In the genomic region with DNA sequence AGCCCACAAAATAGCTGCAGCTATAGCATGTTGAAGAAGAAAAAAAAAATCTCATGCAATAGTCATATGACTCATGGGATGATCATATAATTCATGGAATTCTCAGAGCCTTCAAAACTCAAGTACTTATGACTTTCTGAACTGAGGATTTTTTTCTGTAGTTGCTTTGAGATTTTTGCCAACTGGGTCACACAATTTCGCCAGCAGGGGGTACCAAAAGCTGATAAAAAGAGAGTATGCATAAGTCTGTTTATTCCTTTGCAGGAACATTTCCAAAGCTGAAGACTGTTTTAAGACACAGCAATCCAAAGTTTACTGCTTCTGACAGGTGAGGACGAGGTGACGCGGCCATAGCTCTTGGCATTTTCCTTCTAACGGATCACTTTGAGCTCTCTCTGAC, we compare ENCODE assay signal across 12 cellular contexts.
DNase-seq lines count a peak whose midpoint lies in the region; ATAC-seq, FAIRE-seq and TF ChIP-seq lines count a peak whose summit lies in the region.
"Had no signal": no experiment of that assay in that cellular context is flagged by ENCODE, and none has a peak within 500 bp of the region (broad histone marks: within the 10 kb centered on the region; RNA-seq: fewer than 3 reads in every experiment).

No MANE protein-coding gene starts in this region.

- ATAC-seq in GM12878 (no peak), GM18498 (IDR thresholded peaks at IDR 0.05; ENCODE audit: unreplicated experiment) (no peak)
- ATAC-seq: Panc1 had no signal

- H3K27ac ChIP-seq in GM12878 (ENCODE audit: control insufficient read depth, insufficient read depth) (no peak overlapping the region), neural progenitor cell (no peak overlapping the region)
- H3K27ac ChIP-seq: 22Rv1 had no signal

- no peak overlapping the region for H3K4me3 ChIP-seq in GM12878
- H3K4me3 ChIP-seq in neural progenitor cell = no peak overlapping the region

- peak; percentile 45 for DNase-seq in DMS 273 (lab: John Stamatoyannopoulos, UW; ENCODE audit: unreplicated experiment)
- DNase-seq in DMS 273 treated with DMSO at 0.1 percent for 48 hours (lab: John Stamatoyannopoulos, UW) = no peak
- DNase-seq in GM12878 (ENCODE audit: low read depth, low spot score) = no peak
- peak; percentile 34 for DNase-seq in neural progenitor cell (ENCODE audit: low spot score)
- no peak for DNase-seq in activated naive CD4-positive, alpha-beta T cell treated with anti-CD3 and anti-CD28 coated beads, Interleukin-2, amount 10 ng/mL, durations not matched to agents 7 days and 5 days
- no peak for DNase-seq in NCI-H1048 (lab: John Stamatoyannopoulos, UW)
- DNase-seq: central memory CD4-positive, alpha-beta T cell; left cardiac atrium had no signal

- H3K27me3 ChIP-seq in GM12878 (replicated peaks in 1 of 2; ENCODE audit: control insufficient read depth in 2 of 2, insufficient read depth in 2 of 2, low read length in 1 of 2) = no peaks in the 10 kb centered on the region
- no peaks in the 10 kb centered on the region for H3K27me3 ChIP-seq in neural progenitor cell

- no TSS peak for BruUV-seq in GM12878 (replicated peaks; lab: Mats Ljungman, UMichigan)

- CTCF ChIA-PET in GM12878 (lab: Yijun Ruan, JAX) = interaction anchor here (0.9 to 1.4 kb wide), 3 partner anchors 16 to 465 kb away, joined by 3 to 6 read pairs (median 4); no protein-coding TSS in a partner anchor
- CTCF ChIA-PET in activated naive CD4-positive, alpha-beta T cell treated with anti-CD3 and anti-CD28 coated beads, Interleukin-2, amount 10 ng/mL, durations not matched to agents 7 days and 5 days (lab: Charles Lee) = no interaction called here

- H2AFZ ChIP-seq in GM12878 (ENCODE audit: control insufficient read depth, low read depth, low read length) (no peak overlapping the region), neural progenitor cell (replicated peaks) (no peak overlapping the region)

- in situ Hi-C loops in GM12878 (cut with MboI) = no loop called here

- POLR2A ChIA-PET in GM12878 (lab: Charles Lee) = no interaction called here

- TF ChIP-seq CTCF in LNCAP (IDR thresholded peaks at IDR 0.05) (peak; percentile 37; the same call in 1 of the 2 replicates), GM12878 (IDR thresholded peaks at IDR 0.05 in 2 of 3, conservative IDR thresholded peaks at IDR 0.05 in 1 of 3; ENCODE audit: control insufficient read depth in 2 of 3, extremely low read depth in 1 of 3, insufficient read depth in 1 of 3, low read depth in 3 of 3, low read length in 3 of 3) (peak in 2 of 3 experiments; percentile 22; a peak in 2 of 6 replicates), neural progenitor cell (IDR thresholded peaks at IDR 0.05) (peak; percentile 55)

- no peak overlapping the region for H3K4me3 Mint-ChIP-seq in neural progenitor cell
- no peak overlapping the region for H3K4me3 Mint-ChIP-seq in activated naive CD4-positive, alpha-beta T cell treated with anti-CD3 and anti-CD28 coated beads, Interleukin-2, amount 10 ng/mL, durations not matched to agents 7 days and 5 days

- no peak overlapping the region for H3K27ac Mint-ChIP-seq in neural progenitor cell
- no peak overlapping the region for H3K27ac Mint-ChIP-seq in activated naive CD4-positive, alpha-beta T cell treated with anti-CD3 and anti-CD28 coated beads, Interleukin-2, amount 10 ng/mL, durations not matched to agents 7 days and 5 days

- intact Hi-C loops in GM12878 (cut with micrococcal nuclease; ENCODE audit: unreplicated experiment) = loop anchor here (1.0 kb wide), 1 partner anchor 327 kb away; no protein-coding TSS in a partner anchor

- SMC1A ChIA-PET in GM12878 (lab: Charles Lee; ENCODE audit: uncharacterized antibody, unreplicated experiment) = interaction anchor here (0.6 kb wide), 1 partner anchor 927 kb away, joined by 3 read pairs; no protein-coding TSS in a partner anchor

- peaks cover 6% of the 10 kb centered on the region for H3K27me3 Mint-ChIP-seq in neural progenitor cell (ENCODE audit: insufficient read depth, low read depth)
- no peaks in the 10 kb centered on the region for H3K27me3 Mint-ChIP-seq in activated naive CD4-positive, alpha-beta T cell treated with anti-CD3 and anti-CD28 coated beads, Interleukin-2, amount 10 ng/mL, durations not matched to agents 7 days and 5 days

- no peak for FAIRE-seq in GM12878 (lab: Jason Lieb, UNC)

- TF ChIP-seq EP300 in GM12878 (IDR thresholded peaks at IDR 0.05; ENCODE audit: borderline replicate concordance in 1 of 2, control insufficient read depth in 1 of 2, low read depth in 2 of 2, low read length in 2 of 2) = no peak

- H3K79me2 ChIP-seq in GM12878 (ENCODE audit: control insufficient read depth, insufficient read depth, low read length) (no peaks in the 10 kb centered on the region), neural progenitor cell (ENCODE audit: low read depth) (no peaks in the 10 kb centered on the region)

- no peak for TF ChIP-seq POLR2A in GM12878 (IDR thresholded peaks at IDR 0.05; ENCODE audit: low read depth, low read length)

- H3F3A ChIP-seq in neural progenitor cell (ENCODE audit: low read depth) = no peaks in the 10 kb centered on the region

- H3K9ac ChIP-seq in GM12878 (ENCODE audit: control insufficient read depth, insufficient read depth, low read length) (no peak overlapping the region), neural progenitor cell (no peak overlapping the region)

- H3K9me3 ChIP-seq in GM12878 (replicated peaks; ENCODE audit: control insufficient read depth, insufficient read depth, low read length) (no peaks in the 10 kb centered on the region), neural progenitor cell (ENCODE audit: low read depth) (no peaks in the 10 kb centered on the region)

- H3K9me3 Mint-ChIP-seq in neural progenitor cell = peaks cover 7% of the 10 kb centered on the region
- H3K9me3 Mint-ChIP-seq in activated naive CD4-positive, alpha-beta T cell treated with anti-CD3 and anti-CD28 coated beads, Interleukin-2, amount 10 ng/mL, durations not matched to agents 7 days and 5 days = peaks cover 16% of the 10 kb centered on the region

- peak; percentile 17; the same call in 1 of the 2 replicates for TF ChIP-seq RAD21 in GM12878 (IDR thresholded peaks at IDR 0.05; ENCODE audit: insufficient read depth, low read depth, low read length)

- H3K36me3 ChIP-seq in GM12878 (ENCODE audit: control insufficient read depth in 2 of 2, insufficient read depth in 2 of 2, low read length in 1 of 2) = no peaks in the 10 kb centered on the region
- no peaks in the 10 kb centered on the region for H3K36me3 ChIP-seq in neural progenitor cell

- no peaks in the 10 kb centered on the region for H4K20me1 ChIP-seq in GM12878 (ENCODE audit: control insufficient read depth, insufficient read depth)
- no peaks in the 10 kb centered on the region for H4K20me1 ChIP-seq in neural progenitor cell (ENCODE audit: low read depth)

- H3K4me2 ChIP-seq in GM12878 (ENCODE audit: control insufficient read depth, insufficient read depth) (no peak overlapping the region), neural progenitor cell (no peak overlapping the region)

- no peaks in the 10 kb centered on the region for H3K36me3 Mint-ChIP-seq in neural progenitor cell
- H3K36me3 Mint-ChIP-seq in activated naive CD4-positive, alpha-beta T cell treated with anti-CD3 and anti-CD28 coated beads, Interleukin-2, amount 10 ng/mL, durations not matched to agents 7 days and 5 days = no peaks in the 10 kb centered on the region

- RAD21 ChIA-PET in GM12878 (lab: Charles Lee; ENCODE audit: unreplicated experiment) = no interaction called here

- WGBS in GM12878 (ENCODE audit: insufficient coverage, insufficient replicate concordance, low lambda C conversion rate, missing lambda C conversion rate) = 47% methylated on average over 5 of the region's 5 CpGs

- no peaks in the 10 kb centered on the region for H3K4me1 ChIP-seq in GM12878 (ENCODE audit: control insufficient read depth, insufficient read depth, low read length)
- H3K4me1 ChIP-seq in neural progenitor cell = no peaks in the 10 kb centered on the region

- no peaks in the 10 kb centered on the region for H3K4me1 Mint-ChIP-seq in neural progenitor cell
- no peaks in the 10 kb centered on the region for H3K4me1 Mint-ChIP-seq in activated naive CD4-positive, alpha-beta T cell treated with anti-CD3 and anti-CD28 coated beads, Interleukin-2, amount 10 ng/mL, durations not matched to agents 7 days and 5 days

TF ChIP-seq in GM12878, 131 proteins besides CTCF, POLR2A, EP300 and RAD21 (continues in another document):
- TF ChIP-seq BRCA1 (IDR thresholded peaks at IDR 0.05; ENCODE audit: low read depth, low read length) = no peak
- no peak for TF ChIP-seq ZBED1 (IDR thresholded peaks at IDR 0.05; ENCODE audit: borderline replicate concordance)
- TF ChIP-seq SIX5 (IDR thresholded peaks at IDR 0.05; ENCODE audit: low read depth, low read length, severe bottlenecking) = no peak
- no peak for TF ChIP-seq PAX8 (IDR thresholded peaks at IDR 0.05)
- no peak for TF ChIP-seq SRF (IDR thresholded peaks at IDR 0.05; ENCODE audit: low read depth in 2 of 2, low read length in 2 of 2)
- TF ChIP-seq STAT3 (IDR thresholded peaks at IDR 0.05; ENCODE audit: low read depth, low read length) = no peak
- no peak for TF ChIP-seq SPI1 (IDR thresholded peaks at IDR 0.05; ENCODE audit: borderline replicate concordance, insufficient read depth, low read depth, low read length)
- no peak for TF ChIP-seq ZNF384 (IDR thresholded peaks at IDR 0.05; ENCODE audit: borderline replicate concordance, low read depth, low read length)
- TF ChIP-seq MEF2A (IDR thresholded peaks at IDR 0.05; ENCODE audit: insufficient read depth, low read depth, low read length) = no peak

Comparison
In these comparisons a context has a peak if more than half of its experiments do, and no peak if none do; other contexts are left out.
1. DNase-seq: peak in DMS 273 (single experiment) and neural progenitor cell (single experiment); none in DMS 273 treated with DMSO at 0.1 percent for 48 hours (single experiment), GM12878 (single experiment), activated naive CD4-positive, alpha-beta T cell treated with anti-CD3 and anti-CD28 coated beads, Interleukin-2, amount 10 ng/mL, durations not matched to agents 7 days and 5 days (single experiment) and NCI-H1048 (single experiment).
2. Peak in every context shown above with its lines, with median percentiles within 50 percentile points of each other: CTCF ChIP-seq.